31 cellular contexts compared by ENCODE assay signal in genomic region chr6:31633447-31633846, GRCh38. TPM values are rescaled to one million over a fixed set of nuclear protein-coding genes. Genes with fewer than 3 reads are reported as not detected.
A peak's percentile ranks its signal among the peaks of the same experiment; 100 is the strongest.
DNase-seq lines count a peak whose midpoint lies in the region; ATAC-seq and TF ChIP-seq lines count a peak whose summit lies in the region.
"Had no signal": no experiment of that assay in that cellular context is flagged by ENCODE, and none has a peak within 500 bp of the region (broad histone marks: within the 10 kb centered on the region; RNA-seq: fewer than 3 reads in every experiment).

No MANE protein-coding gene starts in this region.

- H3K36me3 Mint-ChIP-seq in stimulated activated naive CD8-positive, alpha-beta T cell treated with anti-CD3 and anti-CD28 coated beads, Interleukin-15, Interleukin-2, amounts not matched to agents 100 ng/mL and 50 ng/mL, for 24 hours (ENCODE audit: low read depth): peaks cover 87% of the 10 kb centered on the region
- peaks cover 100% of the 10 kb centered on the region for H3K36me3 Mint-ChIP-seq in activated T-helper 17 cell treated with anti-CD3 and anti-CD28 coated beads, Interleukin-2, amount 50 U/mL, for 72 hours (ENCODE audit: low read depth)
- H3K36me3 Mint-ChIP-seq in neural crest cell (ENCODE audit: low read depth): peaks cover 38% of the 10 kb centered on the region

- peak overlapping the region; percentile 26 for H3K27ac Mint-ChIP-seq in stimulated activated naive CD8-positive, alpha-beta T cell treated with anti-CD3 and anti-CD28 coated beads, Interleukin-15, Interleukin-2, amounts not matched to agents 100 ng/mL and 50 ng/mL, for 24 hours
- peak overlapping the region; percentile 60 for H3K27ac Mint-ChIP-seq in activated T-helper 17 cell treated with anti-CD3 and anti-CD28 coated beads, Interleukin-2, amount 50 U/mL, for 72 hours
- H3K27ac Mint-ChIP-seq in neural crest cell (ENCODE audit: unreplicated experiment): no peak overlapping the region
- H3K27ac Mint-ChIP-seq: activated CD8-positive, alpha-beta T cell treated with anti-CD3 and anti-CD28 coated beads, Interleukin-2, amount 10 ng/mL, durations not matched to agents 7 days and 5 days; activated naive CD8-positive, alpha-beta T cell; CD4-positive, alpha-beta T cell had no signal

- no peak for TF ChIP-seq CTCF in neural crest cell (conservative IDR thresholded peaks at IDR 0.05)

- H3K9me3 Mint-ChIP-seq in stimulated activated naive CD8-positive, alpha-beta T cell treated with anti-CD3 and anti-CD28 coated beads, Interleukin-15, Interleukin-2, amounts not matched to agents 100 ng/mL and 50 ng/mL, for 24 hours: no peaks in the 10 kb centered on the region
- no peaks in the 10 kb centered on the region for H3K9me3 Mint-ChIP-seq in activated T-helper 17 cell treated with anti-CD3 and anti-CD28 coated beads, Interleukin-2, amount 50 U/mL, for 72 hours
- H3K9me3 Mint-ChIP-seq in neural crest cell: no peaks in the 10 kb centered on the region
- H3K9me3 Mint-ChIP-seq: CD4-positive, alpha-beta T cell; effector memory CD8-positive, alpha-beta T cell; H9; naive thymus-derived CD4-positive, alpha-beta T cell; stimulated activated memory B cell treated with anti-CD40 and anti-IgM and Interleukin-4, amounts not matched to agents 10 μg/mL and 1 μg/mL and 100 μg/mL, for 72 hours had no signal

- ATAC-seq in stimulated activated naive CD8-positive, alpha-beta T cell treated with anti-CD3 and anti-CD28 coated beads, Interleukin-15, Interleukin-2, amounts not matched to agents 100 U/mL and 50 U/mL, for 24 hours: no peak
- no peak for ATAC-seq in activated T-helper 17 cell treated with anti-CD3 and anti-CD28 coated beads, Interleukin-2, amount 50 U/mL, for 72 hours (replicated peaks)
- ATAC-seq in GM19351 (IDR thresholded peaks at IDR 0.05; ENCODE audit: unreplicated experiment): no peak
- ATAC-seq: activated CD4-positive, alpha-beta T cell treated with anti-CD3 and anti-CD28 coated beads for 36 hours; activated CD8-positive, alpha-beta T cell treated with anti-CD3 and anti-CD28 coated beads, Interleukin-2, amount 10 ng/mL, durations not matched to agents 7 days and 5 days; effector memory CD8-positive, alpha-beta T cell; left ventricle myocardium superior; naive thymus-derived CD4-positive, alpha-beta T cell; PC-3; stimulated activated memory B cell treated with anti-CD40 and anti-IgM and Interleukin-4, amounts not matched to agents 10 μg/mL and 1 μg/mL and 100 μg/mL, for 72 hours had no signal

- H3K4me1 Mint-ChIP-seq in stimulated activated naive CD8-positive, alpha-beta T cell treated with anti-CD3 and anti-CD28 coated beads, Interleukin-15, Interleukin-2, amounts not matched to agents 100 ng/mL and 50 ng/mL, for 24 hours (ENCODE audit: low read depth): no peaks in the 10 kb centered on the region
- peaks cover 4% of the 10 kb centered on the region for H3K4me1 Mint-ChIP-seq in activated T-helper 17 cell treated with anti-CD3 and anti-CD28 coated beads, Interleukin-2, amount 50 U/mL, for 72 hours
- peaks cover 4% of the 10 kb centered on the region for H3K4me1 Mint-ChIP-seq in neural crest cell
- H3K4me1 Mint-ChIP-seq: activated CD4-positive, alpha-beta T cell treated with anti-CD3 and anti-CD28 coated beads for 36 hours; stimulated activated memory B cell treated with anti-CD40 and anti-IgM and Interleukin-4, amounts not matched to agents 10 μg/mL and 1 μg/mL and 100 μg/mL, for 72 hours had no signal

- DNase-seq in stimulated activated naive CD8-positive, alpha-beta T cell treated with anti-CD3 and anti-CD28 coated beads, Interleukin-15, Interleukin-2, amounts not matched to agents 100 U/mL and 50 U/mL, for 24 hours: no peak
- DNase-seq in neural crest cell (ENCODE audit: low read depth, low spot score) (no peak), cerebellar cortex (ENCODE audit: low spot score) (no peak), T-helper 9 cell (no peak)
- DNase-seq: activated CD4-positive, alpha-beta T cell treated with anti-CD3 and anti-CD28 coated beads for 36 hours; activated CD8-positive, alpha-beta T cell treated with anti-CD3 and anti-CD28 coated beads, Interleukin-2, amount 10 ng/mL, durations not matched to agents 7 days and 5 days; CD4-positive, alpha-beta T cell; effector memory CD8-positive, alpha-beta T cell; glutamatergic neuron; H9; islet precursor cell; Kasumi-1; left ventricle myocardium superior; naive thymus-derived CD4-positive, alpha-beta T cell; NCI-H1417; NCI-H2081; NCI-H2227 treated with DMSO at 0.1 percent for 48 hours; NCI-H526 treated with DMSO at 0.1 percent for 48 hours; occipital lobe; PC-3; Right ventricle myocardium superior; stimulated activated CD4-positive, alpha-beta T cell treated with anti-CD3 and anti-CD28 coated beads, Interleukin-15, amount 100 ng/mL, for 24 hours had no signal

- H3K27me3 Mint-ChIP-seq in stimulated activated naive CD8-positive, alpha-beta T cell treated with anti-CD3 and anti-CD28 coated beads, Interleukin-15, Interleukin-2, amounts not matched to agents 100 ng/mL and 50 ng/mL, for 24 hours: no peaks in the 10 kb centered on the region
- no peaks in the 10 kb centered on the region for H3K27me3 Mint-ChIP-seq in activated T-helper 17 cell treated with anti-CD3 and anti-CD28 coated beads, Interleukin-2, amount 50 U/mL, for 72 hours
- H3K27me3 Mint-ChIP-seq in neural crest cell (ENCODE audit: low read depth): peaks cover 3% of the 10 kb centered on the region
- H3K27me3 Mint-ChIP-seq: activated CD4-positive, alpha-beta T cell treated with anti-CD3 and anti-CD28 coated beads for 36 hours; activated naive CD8-positive, alpha-beta T cell; CD4-positive, alpha-beta T cell; effector memory CD8-positive, alpha-beta T cell; naive thymus-derived CD4-positive, alpha-beta T cell; stimulated activated memory B cell treated with anti-CD40 and anti-IgM and Interleukin-4, amounts not matched to agents 10 μg/mL and 1 μg/mL and 100 μg/mL, for 72 hours had no signal

- no peak overlapping the region for H3K4me3 Mint-ChIP-seq in stimulated activated naive CD8-positive, alpha-beta T cell treated with anti-CD3 and anti-CD28 coated beads, Interleukin-15, Interleukin-2, amounts not matched to agents 100 ng/mL and 50 ng/mL, for 24 hours
- no peak overlapping the region for H3K4me3 Mint-ChIP-seq in activated T-helper 17 cell treated with anti-CD3 and anti-CD28 coated beads, Interleukin-2, amount 50 U/mL, for 72 hours
- H3K4me3 Mint-ChIP-seq in neural crest cell: peak overlapping the region; percentile 48
- H3K4me3 Mint-ChIP-seq: activated CD4-positive, alpha-beta T cell treated with anti-CD3 and anti-CD28 coated beads for 36 hours; activated CD8-positive, alpha-beta T cell treated with anti-CD3 and anti-CD28 coated beads, Interleukin-2, amount 10 ng/mL, durations not matched to agents 7 days and 5 days; activated naive CD8-positive, alpha-beta T cell; CD4-positive, alpha-beta T cell; effector memory CD8-positive, alpha-beta T cell; H9; naive thymus-derived CD4-positive, alpha-beta T cell; stimulated activated memory B cell treated with anti-CD40 and anti-IgM and Interleukin-4, amounts not matched to agents 10 μg/mL and 1 μg/mL and 100 μg/mL, for 72 hours had no signal

RNA-seq across cellular contexts. Expression of gene PRRC2A, which starts 12.9 kb away (rescaled TPM):
- total RNA-seq in activated T-helper 17 cell treated with anti-CD3 and anti-CD28 coated beads, Interleukin-2, amount 50 U/mL, for 72 hours: 100 to 1,000 TPM; 226 to 237 TPM
- 347 and 356 TPM in 2 replicates for total RNA-seq in neural crest cell

RNA-seq across cellular contexts. Expression of gene AIF1, which starts 18.4 kb away (rescaled TPM):
- 10 to 100 TPM in 1 of 2 donors, 1 to 10 TPM in 1; 9.1 to 15.5 TPM for total RNA-seq in activated T-helper 17 cell treated with anti-CD3 and anti-CD28 coated beads, Interleukin-2, amount 50 U/mL, for 72 hours
- total RNA-seq in neural crest cell: not detected in 2 replicates
- total RNA-seq: Daoy, epithelial cell of proximal tubule, PC-3, pulmonary artery endothelial cell had no signal

RNA-seq across cellular contexts. Expression of gene BAG6, which starts 19.0 kb away (rescaled TPM):
- 100 to 1,000 TPM; 298 to 383 TPM for total RNA-seq in activated T-helper 17 cell treated with anti-CD3 and anti-CD28 coated beads, Interleukin-2, amount 50 U/mL, for 72 hours
- 439 and 459 TPM in 2 replicates for total RNA-seq in neural crest cell

RNA-seq across cellular contexts. Expression of gene APOM, which starts 22.2 kb away (rescaled TPM):
- 1 to 10 TPM in 1 of 2 donors, under 1 TPM in 1; 0.76 to 1.3 TPM for total RNA-seq in activated T-helper 17 cell treated with anti-CD3 and anti-CD28 coated beads, Interleukin-2, amount 50 U/mL, for 72 hours
- total RNA-seq in neural crest cell: 3.8 and 4.2 TPM in 2 replicates
- total RNA-seq: ascending aorta, occipital lobe had no signal

RNA-seq across cellular contexts. Expression of gene C6orf47, which starts 27.1 kb away (rescaled TPM):
- total RNA-seq in activated T-helper 17 cell treated with anti-CD3 and anti-CD28 coated beads, Interleukin-2, amount 50 U/mL, for 72 hours: 10 to 100 TPM; 16.2 to 21.0 TPM
- total RNA-seq in neural crest cell: 23.5 TPM in 2 replicates
